Comparison of ENCODE assay signal across 12 cellular contexts in genomic region chr3:45943207-45943846, GRCh38. TPM values are rescaled to one million over a fixed set of nuclear protein-coding genes. Genes with fewer than 3 reads are reported as not detected.
DNase-seq lines count a peak whose midpoint lies in the region; ATAC-seq and TF ChIP-seq lines count a peak whose summit lies in the region.
"Had no signal": no experiment of that assay in that cellular context is flagged by ENCODE, and none has a peak within 500 bp of the region (broad histone marks: within the 10 kb centered on the region; RNA-seq: fewer than 3 reads in every experiment).

Gene CXCR6 (plus strand): TSS chr3:45943464. CDS start chr3:45946482, 3,018 bp downstream.

- H3K36me3 Mint-ChIP-seq in activated naive CD4-positive, alpha-beta T cell treated with anti-CD3 and anti-CD28 coated beads, Interleukin-2, amount 50 U/mL, for 72 hours, result peaks cover 47 to 65% of the 10 kb centered on the region in 2 donors

- peak within 1 kb of the TSS in 1 of 2 donors; percentile 64 for H3K27ac Mint-ChIP-seq in activated naive CD4-positive, alpha-beta T cell treated with anti-CD3 and anti-CD28 coated beads, Interleukin-2, amount 50 U/mL, for 72 hours

- 91% methylated on average over 8 of the region's 8 CpGs for WGBS in aorta, 2 donors

- H3K27ac ChIP-seq in cardiac muscle cell, result peak within 1 kb of the TSS; percentile 69
- H3K27ac ChIP-seq in right atrium auricular region, result no peak within 1 kb of the TSS
- peak within 1 kb of the TSS in 13 of 21 experiments; percentile 3 to 88 (median 61) for H3K27ac ChIP-seq in skin epidermis
- H3K27ac ChIP-seq in aorta (ENCODE audit: low read depth in 1 of 2, low read length in 2 of 2), result peak within 1 kb of the TSS in 1 of 2 donors; percentile 1

- H3K9me3 ChIP-seq in cardiac muscle cell (ENCODE audit: low read depth) (no peaks in the 10 kb centered on the region), right atrium auricular region (no peaks in the 10 kb centered on the region), aorta (ENCODE audit: control insufficient read depth, low read length) (no peaks in the 10 kb centered on the region)

- DNase-seq in cardiac muscle cell (ENCODE audit: low read depth in 1 of 2, low spot score in 1 of 2) (no peak), right atrium auricular region (ENCODE audit: low spot score) (no peak), T-helper 9 cell (no peak), SHP77 treated with DMSO at 0.1 percent for 48 hours (lab: John Stamatoyannopoulos, UW) (no peak), aorta (no peak)
- DNase-seq in activated naive CD4-positive, alpha-beta T cell treated with anti-CD3 and anti-CD28 coated beads, Interleukin-2, amount 50 U/mL, for 72 hours (ENCODE audit: low spot score in 2 of 2), result peak; percentile 64
- DNase-seq: left colon, SIG-M5 had no signal

- H3K27me3 ChIP-seq in cardiac muscle cell (no peaks in the 10 kb centered on the region), right atrium auricular region (no peaks in the 10 kb centered on the region), aorta (ENCODE audit: control insufficient read depth in 1 of 2, insufficient read depth in 2 of 2, low read length in 1 of 2) (no peaks in the 10 kb centered on the region)

- H3K4me3 ChIP-seq in cardiac muscle cell, result no peak within 1 kb of the TSS
- H3K4me3 ChIP-seq in right atrium auricular region, result no peak within 1 kb of the TSS
- H3K4me3 ChIP-seq in skin epidermis, result peak within 1 kb of the TSS in 3 of 7 experiments; percentile 14 to 25 (median 19)
- H3K4me3 ChIP-seq in aorta (ENCODE audit: low read length in 2 of 2), result no peak within 1 kb of the TSS

- H3K9me3 Mint-ChIP-seq in activated naive CD4-positive, alpha-beta T cell treated with anti-CD3 and anti-CD28 coated beads, Interleukin-2, amount 50 U/mL, for 72 hours, result peaks cover 0 to 4% of the 10 kb centered on the region in 2 donors

- intact Hi-C loops in aorta (cut with DNase I), result no loop called here

- H3K36me3 ChIP-seq in cardiac muscle cell (no peaks in the 10 kb centered on the region), right atrium auricular region (peaks cover 34% of the 10 kb centered on the region), aorta (ENCODE audit: control insufficient read depth in 1 of 2, insufficient read depth in 2 of 2, low read length in 1 of 2) (peaks cover 0 to 7% of the 10 kb centered on the region in 2 donors)

- ATAC-seq in activated naive CD4-positive, alpha-beta T cell treated with anti-CD3 and anti-CD28 coated beads, Interleukin-2, amount 50 U/mL, for 72 hours, result peak; percentile 90 to 91
- ATAC-seq in HG03097 (IDR thresholded peaks at IDR 0.05; ENCODE audit: low FRiP score, unreplicated experiment) (no peak), aorta (ENCODE audit: low FRiP score) (no peak)
- ATAC-seq: left colon had no signal

- H3K4me1 ChIP-seq in cardiac muscle cell (ENCODE audit: low read depth), result peaks cover 23% of the 10 kb centered on the region
- H3K4me1 ChIP-seq in right atrium auricular region, result peaks cover 0 to 21% of the 10 kb centered on the region in 2 donors
- no peaks in the 10 kb centered on the region for H3K4me1 ChIP-seq in aorta (ENCODE audit: control insufficient read depth in 1 of 2, insufficient read depth in 2 of 2, low read length in 2 of 2)

- TF ChIP-seq CTCF in cardiac muscle cell (IDR thresholded peaks at IDR 0.05; ENCODE audit: low read depth, low read length) (no peak), right atrium auricular region (IDR thresholded peaks at IDR 0.05) (no peak)

RNA-seq across cellular contexts. Expression of gene CXCR6, which starts in this region (rescaled TPM):
- total RNA-seq in cardiac muscle cell (not detected in 2 replicates), right atrium auricular region (1 to 10 TPM in 1 of 2 donors, not detected in 1; 1.2 TPM), aorta (1 to 10 TPM; 1.4 to 2.8 TPM)
- polyA plus RNA-seq in cardiac muscle cell (0.06 TPM in 1 of 2 replicates, not detected in the other), aorta (1 to 10 TPM in 1 of 2 donors, not detected in 1; 2.9 TPM)
- total RNA-seq in activated naive CD4-positive, alpha-beta T cell treated with anti-CD3 and anti-CD28 coated beads, Interleukin-2, amount 50 U/mL, for 72 hours, result 1 to 10 TPM; 1.0 to 1.8 TPM
- total RNA-seq: fibroblast of lung, renal cortical epithelial cell had no signal
- polyA plus RNA-seq: fibroblast of lung had no signal

Comparison
In these comparisons a context has a peak if more than half of its experiments do, and no peak if none do; other contexts are left out.
1. H3K27ac ChIP-seq: peak in cardiac muscle cell (single experiment) and skin epidermis (13 of 21); none in right atrium auricular region (0 of 2).
2. DNase-seq: peak in activated naive CD4-positive, alpha-beta T cell treated with anti-CD3 and anti-CD28 coated beads, Interleukin-2, amount 50 U/mL, for 72 hours (2 of 2); none in cardiac muscle cell (0 of 2), right atrium auricular region (single experiment), T-helper 9 cell (single experiment), SHP77 treated with DMSO at 0.1 percent for 48 hours (single experiment) and aorta (0 of 2).
3. ATAC-seq: peak in activated naive CD4-positive, alpha-beta T cell treated with anti-CD3 and anti-CD28 coated beads, Interleukin-2, amount 50 U/mL, for 72 hours (2 of 2); none in HG03097 (single experiment) and aorta (single experiment).